In genomic region chr10:42635098-42635497, GRCh38 we compare ENCODE assay signal across 24 cellular contexts.
"Had no signal": no experiment of that assay in that cellular context is flagged by ENCODE, and none has a peak within 500 bp of the region (broad histone marks: within the 10 kb centered on the region; RNA-seq: fewer than 3 reads in every experiment).

No MANE protein-coding gene starts in this region.

- H3K27me3 Mint-ChIP-seq: activated B cell treated with CpG ODN at 0.5 μM for 24 hours; activated CD4-positive, alpha-beta T cell treated with anti-CD3 and anti-CD28 coated beads, Interleukin-2, amount 10 ng/mL, durations not matched to agents 24 days and 14 days had no signal

- FAIRE-seq: astrocyte, TTC549 had no signal

- H3K9me3 Mint-ChIP-seq: activated B cell treated with CpG ODN at 0.5 μM for 24 hours; activated CD4-positive, alpha-beta T cell treated with anti-CD3 and anti-CD28 coated beads, Interleukin-2, amount 10 ng/mL, durations not matched to agents 24 days and 14 days had no signal

- H3K27ac Mint-ChIP-seq: activated B cell treated with CpG ODN at 0.5 μM for 24 hours; activated CD4-positive, alpha-beta T cell treated with anti-CD3 and anti-CD28 coated beads, Interleukin-2, amount 10 ng/mL, durations not matched to agents 24 days and 14 days had no signal

- H3K27ac ChIP-seq: brain microvascular endothelial cell, cardiac muscle cell had no signal

- DNase-seq: activated B cell treated with CpG ODN at 0.5 μM for 24 hours; activated CD4-positive, alpha-beta T cell treated with anti-CD3 and anti-CD28 coated beads for 1 hour; activated CD4-positive, alpha-beta T cell treated with anti-CD3 and anti-CD28 coated beads, Interleukin-2, amount 10 ng/mL, durations not matched to agents 24 days and 14 days; activated CD4-positive, alpha-beta T cell treated with anti-CD3 and anti-CD28 coated beads, Interleukin-2, amount 50 U/mL, for 48 hours; activated CD8-positive, alpha-beta memory T cell treated with anti-CD3 and anti-CD28 coated beads, Interleukin-2, amount 50 U/mL, for 48 hours; activated naive CD4-positive, alpha-beta T cell treated with Interleukin-2 at 50 U/mL for 16 hours; activated T-cell treated with anti-CD3 and anti-CD28 coated beads, Interleukin-2, amount 50 U/mL, for 1 hour; amniotic stem cell; brain microvascular endothelial cell; KG1; MV-4-11; NCI-H1092 treated with DMSO at 0.1 percent for 48 hours; NCI-H1417 treated with DMSO at 0.1 percent for 48 hours; NCI-H1694; NCI-H2029 treated with DMSO at 0.1 percent for 48 hours; NCI-H345; NCI-H510A; NCI-H526 treated with DMSO at 0.1 percent for 48 hours; NCI-H82; SIG-M5; T1000 had no signal

- H3K4me3 Mint-ChIP-seq: activated B cell treated with CpG ODN at 0.5 μM for 24 hours; activated CD4-positive, alpha-beta T cell treated with anti-CD3 and anti-CD28 coated beads, Interleukin-2, amount 10 ng/mL, durations not matched to agents 24 days and 14 days had no signal

- H3K4me3 ChIP-seq: cardiac muscle cell had no signal

- H3K27me3 ChIP-seq: brain microvascular endothelial cell, cardiac muscle cell had no signal
